In genomic region chr5:91639744-91640143, GRCh38 we compare ENCODE assay signal across 28 cellular contexts.
"Had no signal": no experiment of that assay in that cellular context is flagged by ENCODE, and none has a peak within 500 bp of the region (broad histone marks: within the 10 kb centered on the region; RNA-seq: fewer than 3 reads in every experiment).

No MANE protein-coding gene starts in this region.

- H3K9me3 Mint-ChIP-seq: T-cell had no signal

- ATAC-seq: T-cell had no signal

- H3K27ac Mint-ChIP-seq: T-cell had no signal

- H3K9me2 ChIP-seq: SK-N-SH had no signal

- H3K36me3 Mint-ChIP-seq: T-cell had no signal

- H3K4me2 ChIP-seq: PC-9, SK-N-SH had no signal

- H3K9me3 ChIP-seq: Peyer's patch, SJSA1, SK-N-SH had no signal

- H3K4me1 Mint-ChIP-seq: T-cell had no signal

- H3K27me3 ChIP-seq: Peyer's patch, SJSA1 had no signal

- H3K36me3 ChIP-seq: Peyer's patch, SJSA1 had no signal

- H3K4me3 Mint-ChIP-seq: T-cell had no signal

- DNase-seq: Karpas-422, MM.1S, MV-4-11, NCI-H1092, NCI-H1105, NCI-H1417 treated with DMSO at 0.1 percent for 48 hours, NCI-H1436 treated with DMSO at 0.1 percent for 48 hours, NCI-H1694 treated with DMSO at 0.1 percent for 48 hours, NCI-H187 treated with DMSO at 0.1 percent for 48 hours, NCI-H2029, NCI-H2081, NCI-H2171 treated with DMSO at 0.1 percent for 48 hours, NCI-H2227 treated with DMSO at 0.1 percent for 48 hours, NCI-H345, NCI-H446, NCI-H510A treated with DMSO at 0.1 percent for 48 hours, NCI-H524 treated with DMSO at 0.1 percent for 48 hours, NCI-H526 treated with DMSO at 0.1 percent for 48 hours, NCI-H774, PC-9, Peyer's patch, Right ventricle myocardium superior, RPMI8226, SHP77 treated with DMSO at 0.1 percent for 48 hours, SK-N-SH, SW 1271, T-cell had no signal

- H3K4me1 ChIP-seq: Peyer's patch, SJSA1 had no signal

- H3K27ac ChIP-seq: PC-9, Peyer's patch, SJSA1 had no signal

- H3K4me3 ChIP-seq: PC-9, Peyer's patch, SJSA1 had no signal
